22 cellular contexts compared by ENCODE assay signal in genomic region chr3:120770891-120771290, GRCh38. TPM values are rescaled to one million over a fixed set of nuclear protein-coding genes. Genes with fewer than 3 reads are reported as not detected.
DNase-seq lines count a peak whose midpoint lies in the region; ATAC-seq, FAIRE-seq and TF ChIP-seq lines count a peak whose summit lies in the region.
"Had no signal": no experiment of that assay in that cellular context is flagged by ENCODE, and none has a peak within 500 bp of the region (broad histone marks: within the 10 kb centered on the region; RNA-seq: fewer than 3 reads in every experiment).

No MANE protein-coding gene starts in this region.

- H3K36me3 ChIP-seq in GM23338 (ENCODE audit: insufficient read depth), result 0 out of 2 replicates have a peak, but pooled peaks cover 6% of the 10 kb centered on the region
- H3K36me3 ChIP-seq in iPS-18a (ENCODE audit: control insufficient read depth, low read depth, low read length), result peaks cover 23% of the 10 kb centered on the region
- H3K36me3 ChIP-seq in thoracic aorta, result no peaks in the 10 kb centered on the region
- H3K36me3 ChIP-seq in CD8-positive, alpha-beta T cell (ENCODE audit: insufficient read depth, low read length), result peaks cover 11% of the 10 kb centered on the region

- peaks cover 54% of the 10 kb centered on the region for H3K4me1 Mint-ChIP-seq in GM23338
- peaks cover 32% of the 10 kb centered on the region for H3K4me1 Mint-ChIP-seq in chondrocyte (ENCODE audit: low read depth)
- H3K4me1 Mint-ChIP-seq in CD8-positive, alpha-beta T cell (ENCODE audit: low read depth), result peaks cover 40% of the 10 kb centered on the region

- H2AFZ ChIP-seq in GM23338, result no peak overlapping the region
- H2AFZ ChIP-seq: GM23248 had no signal

- no peaks in the 10 kb centered on the region for H3K27me3 Mint-ChIP-seq in GM23338 (ENCODE audit: insufficient read depth, low read depth, poor library complexity)
- no peaks in the 10 kb centered on the region for H3K27me3 Mint-ChIP-seq in chondrocyte (ENCODE audit: low read depth)
- no peaks in the 10 kb centered on the region for H3K27me3 Mint-ChIP-seq in CD8-positive, alpha-beta T cell (ENCODE audit: low read depth)
- H3K27me3 Mint-ChIP-seq: CD4-positive, CD25-positive, alpha-beta regulatory T cell; IgD-negative memory B cell had no signal

- H3K79me2 ChIP-seq in GM23338 (replicated peaks; ENCODE audit: insufficient read depth), result peaks cover 67% of the 10 kb centered on the region

- intact Hi-C loops in CD8-positive, alpha-beta T cell (cut with DNase I, micrococcal nuclease), result no loop called here

- H3K9me3 ChIP-seq in iPS-18a (ENCODE audit: control insufficient read depth, low read depth, low read length) (no peaks in the 10 kb centered on the region), thoracic aorta (no peaks in the 10 kb centered on the region)
- H3K9me3 ChIP-seq in CD8-positive, alpha-beta T cell (ENCODE audit: low read length), result no peaks in the 10 kb centered on the region
- H3K9me3 ChIP-seq: BE2C, Caco-2 had no signal

- H3K9ac ChIP-seq in iPS-18a (ENCODE audit: low read length), result peak overlapping the region; percentile 13
- H3K9ac ChIP-seq: GM23248 had no signal

- TF ChIP-seq CTCF in GM23338 (conservative IDR thresholded peaks at IDR 0.05; ENCODE audit: low read depth in 2 of 2) (no peak), chondrocyte (IDR thresholded peaks at IDR 0.05) (no peak), thoracic aorta (IDR thresholded peaks at IDR 0.05) (no peak)
- no peak for TF ChIP-seq CTCF in CD8-positive, alpha-beta T cell (IDR thresholded peaks at IDR 0.05)

- ATAC-seq in GM23338 (no peak), thoracic aorta (ENCODE audit: insufficient number of reproducible peaks, low FRiP score, low read depth) (no peak)
- no peak for ATAC-seq in CD8-positive, alpha-beta T cell
- ATAC-seq: HCT116, HepG2 had no signal

- no peak for DNase-seq in GM23338 (ENCODE audit: low spot score)
- no peak for DNase-seq in chondrocyte (ENCODE audit: low spot score)
- no peak for DNase-seq in thoracic aorta (ENCODE audit: low spot score)
- DNase-seq in AG08395 (ENCODE audit: low spot score), result no peak
- DNase-seq in urothelium cell line (ENCODE audit: low spot score), result no peak
- no peak for DNase-seq in CD8-positive, alpha-beta T cell
- DNase-seq: BE2C; C1 segment of cervical spinal cord; Caco-2; CD4-positive, CD25-positive, alpha-beta regulatory T cell; GM23248; HFFc6; KBM-7 had no signal

- CTCF ChIA-PET in CD8-positive, alpha-beta T cell (lab: Charles Lee), result interaction anchor here (0.8 to 2.7 kb wide), 2 partner anchors 24 to 264 kb away, joined by 3 to 13 read pairs; no protein-coding TSS in a partner anchor

- no peak for FAIRE-seq in urothelium cell line (lab: Jason Lieb, UNC)
- FAIRE-seq: D721Med, G401.6, GM12891, H54, HepG2, HTR-8/SVneo had no signal

- 0 out of 2 replicates have a peak, but pooled peaks cover 11% of the 10 kb centered on the region for H4K20me1 ChIP-seq in GM23338 (replicated peaks; ENCODE audit: insufficient read depth)

- POLR2A ChIA-PET in CD8-positive, alpha-beta T cell (lab: Charles Lee), result no interaction called here

- H3K4me2 ChIP-seq in GM23338, result no peak overlapping the region

- H3K27ac ChIP-seq in GM23338 (ENCODE audit: low read depth) (no peak overlapping the region), iPS-18a (ENCODE audit: low read length) (peak overlapping the region; percentile 29), thoracic aorta (peak overlapping the region; percentile 8 to 29)
- no peak overlapping the region for H3K27ac ChIP-seq in CD8-positive, alpha-beta T cell (ENCODE audit: low read depth, low read length)
- H3K27ac ChIP-seq: GM23248 had no signal

- H3K9me3 Mint-ChIP-seq in GM23338, result no peaks in the 10 kb centered on the region
- no peaks in the 10 kb centered on the region for H3K9me3 Mint-ChIP-seq in chondrocyte (ENCODE audit: low read depth)
- H3K9me3 Mint-ChIP-seq in CD8-positive, alpha-beta T cell, result no peaks in the 10 kb centered on the region
- H3K9me3 Mint-ChIP-seq: CD4-positive, CD25-positive, alpha-beta regulatory T cell; HFFc6; IgD-negative memory B cell had no signal

- H3K4me1 ChIP-seq in GM23338 (ENCODE audit: insufficient read depth), result peaks cover 18% of the 10 kb centered on the region; the same call in 1 of the 2 replicates
- peaks cover 37% of the 10 kb centered on the region for H3K4me1 ChIP-seq in iPS-18a (ENCODE audit: control insufficient read depth, low read depth, low read length)
- peaks cover 0 to 12% of the 10 kb centered on the region in 2 donors for H3K4me1 ChIP-seq in thoracic aorta (ENCODE audit: control insufficient read depth in 1 of 2, low read depth in 2 of 2)
- peaks cover 9% of the 10 kb centered on the region for H3K4me1 ChIP-seq in CD8-positive, alpha-beta T cell (ENCODE audit: insufficient read depth, low read length)
- H3K4me1 ChIP-seq: BE2C had no signal

- no peaks in the 10 kb centered on the region for H3F3A ChIP-seq in GM23338 (replicated peaks; ENCODE audit: low read depth)

- no peaks in the 10 kb centered on the region for H3K9me2 ChIP-seq in GM23338 (ENCODE audit: insufficient read depth)

- H3K4me3 ChIP-seq in GM23338, result no peak overlapping the region
- no peak overlapping the region for H3K4me3 ChIP-seq in iPS-18a (ENCODE audit: low read length)
- H3K4me3 ChIP-seq in thoracic aorta, result no peak overlapping the region
- no peak overlapping the region for H3K4me3 ChIP-seq in CD8-positive, alpha-beta T cell (ENCODE audit: low read depth, low read length)
- H3K4me3 ChIP-seq: GM23248 had no signal

- H3K36me3 Mint-ChIP-seq in GM23338 (ENCODE audit: low read depth) (peaks cover 12% of the 10 kb centered on the region), chondrocyte (ENCODE audit: low read depth) (peaks cover 3% of the 10 kb centered on the region)
- H3K36me3 Mint-ChIP-seq in CD8-positive, alpha-beta T cell, result peaks cover 26% of the 10 kb centered on the region

- H3K27ac Mint-ChIP-seq in GM23338 (peak overlapping the region; percentile 76), chondrocyte (ENCODE audit: unreplicated experiment) (peak overlapping the region; percentile 4)
- H3K27ac Mint-ChIP-seq in CD8-positive, alpha-beta T cell, result no peak overlapping the region
- H3K27ac Mint-ChIP-seq: HFFc6 had no signal

- no peak overlapping the region for H3K4me3 Mint-ChIP-seq in GM23338
- no peak overlapping the region for H3K4me3 Mint-ChIP-seq in chondrocyte (ENCODE audit: unreplicated experiment)
- no peak overlapping the region for H3K4me3 Mint-ChIP-seq in CD8-positive, alpha-beta T cell
- H3K4me3 Mint-ChIP-seq: HFFc6, IgD-negative memory B cell had no signal

- H3K27me3 ChIP-seq in GM23338 (ENCODE audit: insufficient read depth), result no peaks in the 10 kb centered on the region
- no peaks in the 10 kb centered on the region for H3K27me3 ChIP-seq in iPS-18a (ENCODE audit: control insufficient read depth, insufficient read depth, low read length)
- H3K27me3 ChIP-seq in thoracic aorta (replicated peaks; ENCODE audit: insufficient read depth), result no peaks in the 10 kb centered on the region
- H3K27me3 ChIP-seq in CD8-positive, alpha-beta T cell (ENCODE audit: insufficient read depth, low read length), result no peaks in the 10 kb centered on the region
- H3K27me3 ChIP-seq: BE2C had no signal

TF ChIP-seq in GM23338, 12 proteins besides CTCF, POLR2A, EP300 and RAD21 (continues in another document):
- no peak for TF ChIP-seq EZH2 (IDR thresholded peaks at IDR 0.05; ENCODE audit: low read depth, unreplicated experiment)
- TF ChIP-seq STAT1 (IDR thresholded peaks at IDR 0.05; ENCODE audit: unreplicated experiment), result no peak
- TF ChIP-seq NANOG (IDR thresholded peaks at IDR 0.05; ENCODE audit: borderline replicate concordance), result no peak
- TF ChIP-seq ZNF331 (CRISPR knock-in tag; IDR thresholded peaks at IDR 0.05; ENCODE audit: low read depth), result no peak
- TF ChIP-seq ZNF114 (CRISPR knock-in tag; IDR thresholded peaks at IDR 0.05), result no peak
- TF ChIP-seq, protein P1, sequence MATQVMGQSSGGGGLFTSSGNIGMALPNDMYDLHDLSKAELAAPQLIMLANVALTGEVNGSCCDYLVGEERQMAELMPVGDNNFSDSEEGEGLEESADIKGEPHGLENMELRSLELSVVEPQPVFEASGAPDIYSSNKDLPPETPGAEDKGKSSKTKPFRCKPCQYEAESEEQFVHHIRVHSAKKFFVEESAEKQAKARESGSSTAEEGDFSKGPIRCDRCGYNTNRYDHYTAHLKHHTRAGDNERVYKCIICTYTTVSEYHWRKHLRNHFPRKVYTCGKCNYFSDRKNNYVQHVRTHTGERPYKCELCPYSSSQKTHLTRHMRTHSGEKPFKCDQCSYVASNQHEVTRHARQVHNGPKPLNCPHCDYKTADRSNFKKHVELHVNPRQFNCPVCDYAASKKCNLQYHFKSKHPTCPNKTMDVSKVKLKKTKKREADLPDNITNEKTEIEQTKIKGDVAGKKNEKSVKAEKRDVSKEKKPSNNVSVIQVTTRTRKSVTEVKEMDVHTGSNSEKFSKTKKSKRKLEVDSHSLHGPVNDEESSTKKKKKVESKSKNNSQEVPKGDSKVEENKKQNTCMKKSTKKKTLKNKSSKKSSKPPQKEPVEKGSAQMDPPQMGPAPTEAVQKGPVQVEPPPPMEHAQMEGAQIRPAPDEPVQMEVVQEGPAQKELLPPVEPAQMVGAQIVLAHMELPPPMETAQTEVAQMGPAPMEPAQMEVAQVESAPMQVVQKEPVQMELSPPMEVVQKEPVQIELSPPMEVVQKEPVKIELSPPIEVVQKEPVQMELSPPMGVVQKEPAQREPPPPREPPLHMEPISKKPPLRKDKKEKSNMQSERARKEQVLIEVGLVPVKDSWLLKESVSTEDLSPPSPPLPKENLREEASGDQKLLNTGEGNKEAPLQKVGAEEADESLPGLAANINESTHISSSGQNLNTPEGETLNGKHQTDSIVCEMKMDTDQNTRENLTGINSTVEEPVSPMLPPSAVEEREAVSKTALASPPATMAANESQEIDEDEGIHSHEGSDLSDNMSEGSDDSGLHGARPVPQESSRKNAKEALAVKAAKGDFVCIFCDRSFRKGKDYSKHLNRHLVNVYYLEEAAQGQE (IDR thresholded peaks at IDR 0.05; ENCODE audit: unreplicated experiment), result no peak

RNA-seq across cellular contexts. Expression of gene GTF2E1, which starts 28.3 kb away (rescaled TPM):
- 40.9 and 69.0 TPM in 2 replicates for total RNA-seq in GM23338 (2014; rRNA removed; shearing (Covaris generic))
- polyA plus RNA-seq in GM23338 (2016; fragmentation: Nextera tagmentation; extraction: Ambion mirVana), result 24.3 and 24.7 TPM in 2 replicates
- total RNA-seq in chondrocyte (18.0 to 22.2 TPM (median 22.2 TPM) in 3 replicates), thoracic aorta (1 to 10 TPM; 6.6 to 6.8 TPM)
- 1 to 10 TPM; 5.8 to 7.8 TPM for total RNA-seq in CD8-positive, alpha-beta T cell

RNA-seq across cellular contexts. Expression of gene RABL3, which starts 28.6 kb away (rescaled TPM):
- total RNA-seq in GM23338 (2014; rRNA removed; shearing (Covaris generic)), result 9.8 and 13.1 TPM in 2 replicates
- 7.8 and 8.5 TPM in 2 replicates for polyA plus RNA-seq in GM23338 (2016; fragmentation: Nextera tagmentation; extraction: Ambion mirVana)
- total RNA-seq in chondrocyte, result 17.0 to 22.5 TPM (median 17.1 TPM) in 3 replicates
- 10 to 100 TPM; 29.7 to 32.0 TPM for total RNA-seq in thoracic aorta
- total RNA-seq in CD8-positive, alpha-beta T cell, result 10 to 100 TPM; 14.0 to 15.2 TPM

Comparison
In these comparisons a context has a peak if more than half of its experiments do, and no peak if none do; other contexts are left out.
1. H3K27ac ChIP-seq: peak in iPS-18a (single experiment) and thoracic aorta (2 of 2); none in GM23338 (single experiment) and CD8-positive, alpha-beta T cell (single experiment).